In the genomic region with DNA sequence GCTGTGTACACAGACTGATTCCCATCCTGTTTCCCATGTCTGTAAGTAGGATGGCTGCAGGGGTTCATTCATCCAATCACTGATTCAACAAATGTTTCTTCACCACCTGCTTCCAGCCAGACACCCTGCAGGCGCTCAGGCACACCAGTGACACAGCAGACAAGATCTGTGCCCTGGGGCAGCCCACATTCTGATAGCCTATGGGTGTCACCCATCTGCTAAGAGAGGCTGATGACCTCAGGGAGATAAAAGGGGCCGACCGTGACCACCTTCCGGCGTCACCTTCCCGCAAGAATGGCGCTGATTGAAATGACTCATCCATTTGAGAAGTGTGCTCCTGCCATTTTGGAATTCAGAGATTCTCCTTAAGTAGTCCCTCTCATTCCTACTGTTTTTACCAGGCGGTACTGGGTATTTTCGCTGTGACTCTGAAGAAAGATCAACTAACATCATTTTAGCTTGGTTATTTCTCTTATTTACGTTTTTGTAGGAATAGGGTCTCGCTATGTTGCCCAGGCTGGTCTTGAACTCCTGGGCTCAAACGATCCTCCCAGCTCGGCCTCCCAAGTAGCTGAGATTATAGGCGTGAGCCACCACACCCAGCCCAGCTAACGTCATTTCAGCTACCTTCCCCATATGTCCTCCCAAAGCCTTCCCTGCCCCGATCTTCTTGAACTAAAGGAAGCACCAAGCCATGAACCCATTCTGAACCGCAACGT, we compare ENCODE assay signal across 1 cellular context.
TF ChIP-seq lines count a peak whose summit lies in the region.

No MANE protein-coding gene starts in this region.

TF ChIP-seq in HCT116, 20 proteins besides CTCF, POLR2A, EP300 and RAD21:
- TF ChIP-seq REST (IDR thresholded peaks at IDR 0.05; ENCODE audit: low read depth) (no peak), TCF7L2 (IDR thresholded peaks at IDR 0.05; ENCODE audit: borderline replicate concordance, extremely low read depth, insufficient read depth, insufficient read length) (peak; percentile 99)
TF ChIP-seq in HCT116: peak in this region for 1.
